Comparison of ENCODE assay signal across 19 cellular contexts in genomic region chr13:41354416-41354815, GRCh38.
"Had no signal": no experiment of that assay in that cellular context is flagged by ENCODE, and none has a peak within 500 bp of the region (broad histone marks: within the 10 kb centered on the region; RNA-seq: fewer than 3 reads in every experiment).

No MANE protein-coding gene starts in this region.

- ATAC-seq: left cardiac atrium, sciatic nerve had no signal

- H3K9me3 Mint-ChIP-seq: activated naive CD4-positive, alpha-beta T cell treated with anti-CD3 and anti-CD28 coated beads, Interleukin-2, amount 50 U/mL, for 24 hours; activated T-helper 1 cell treated with anti-CD3 and anti-CD28 coated beads, Interleukin-12 subunit alpha, Interleukin-12 subunit beta, Interleukin-2, Interleukin-4 antibody, amounts not matched to agents 30 ng/mL and 10 ng/mL and 1 ng/mL, durations not matched to agents 14 hours and 24 hours and 36 hours; endodermal cell; nephron had no signal

- H3K27me3 Mint-ChIP-seq: activated naive CD4-positive, alpha-beta T cell treated with anti-CD3 and anti-CD28 coated beads, Interleukin-2, amount 50 U/mL, for 24 hours had no signal

- DNase-seq: brain microvascular endothelial cell; cerebellar nuclear complex; dermis blood vessel endothelial cell; endodermal cell; glutamatergic neuron; left cardiac atrium; occipital lobe; psoas muscle; stimulated activated CD4-positive, alpha-beta T cell treated with anti-CD3 and anti-CD28 coated beads, Interleukin-2, amount 100 ng/mL, for 24 hours; stimulated activated naive CD4-positive, alpha-beta T cell; substantia nigra; SW 1271; trophoblast cell had no signal

- H3K4me3 ChIP-seq: lung, psoas muscle, SJSA1 had no signal

- H3K4me3 Mint-ChIP-seq: activated naive CD4-positive, alpha-beta T cell treated with anti-CD3 and anti-CD28 coated beads, Interleukin-2, amount 50 U/mL, for 24 hours; activated T-helper 1 cell treated with anti-CD3 and anti-CD28 coated beads, Interleukin-12 subunit alpha, Interleukin-12 subunit beta, Interleukin-2, Interleukin-4 antibody, amounts not matched to agents 30 ng/mL and 10 ng/mL and 1 ng/mL, durations not matched to agents 14 hours and 24 hours and 36 hours; endodermal cell; nephron had no signal

- H3K27ac Mint-ChIP-seq: activated T-helper 1 cell treated with anti-CD3 and anti-CD28 coated beads, Interleukin-12 subunit alpha, Interleukin-12 subunit beta, Interleukin-2, Interleukin-4 antibody, amounts not matched to agents 30 ng/mL and 10 ng/mL and 1 ng/mL, durations not matched to agents 14 hours and 24 hours and 36 hours; endodermal cell; nephron had no signal
